1 cellular context compared by ENCODE assay signal in genomic region chr5:76689321-76690026, GRCh38.
TF ChIP-seq lines count a peak whose summit lies in the region.

No MANE protein-coding gene starts in this region.

TF ChIP-seq in SK-N-SH treated with all-trans-retinoic acid at 6 μM for 48 hours, 23 proteins besides CTCF, POLR2A, EP300 and RAD21 (continued from another document):
- TF ChIP-seq SNAI2 (CRISPR knock-in tag; IDR thresholded peaks at IDR 0.05) (peak; percentile 62; the same call in 1 of the 2 replicates), TOX (CRISPR knock-in tag; IDR thresholded peaks at IDR 0.05; ENCODE audit: borderline replicate concordance) (peak; percentile 90; the same call in 1 of the 2 replicates), TSHZ2 (CRISPR knock-in tag; IDR thresholded peaks at IDR 0.05) (no peak), PATZ1 (CRISPR knock-in tag; IDR thresholded peaks at IDR 0.05; ENCODE audit: borderline replicate concordance) (peak; percentile 92), ZC3H10 (CRISPR knock-in tag; IDR thresholded peaks at IDR 0.05) (peak; percentile 84), OSR1 (CRISPR knock-in tag; IDR thresholded peaks at IDR 0.05) (no peak), ZFP30 (CRISPR knock-in tag; IDR thresholded peaks at IDR 0.05) (no peak), POU6F1 (CRISPR knock-in tag; IDR thresholded peaks at IDR 0.05; ENCODE audit: borderline replicate concordance, low read depth) (no peak; the same call in 1 of the 2 replicates)
